ENCODE assay signal across 23 cellular contexts in genomic region chr7:116446179-116446855, GRCh38. TPM values are rescaled to one million over a fixed set of nuclear protein-coding genes. Genes with fewer than 3 reads are reported as not detected.
DNase-seq lines count a peak whose midpoint lies in the region; ATAC-seq, FAIRE-seq and TF ChIP-seq lines count a peak whose summit lies in the region.
"Had no signal": no experiment of that assay in that cellular context is flagged by ENCODE, and none has a peak within 500 bp of the region (broad histone marks: within the 10 kb centered on the region; RNA-seq: fewer than 3 reads in every experiment).

No MANE protein-coding gene starts in this region.

- intact Hi-C loops in PC-3 (cut with micrococcal nuclease): loop anchor here (10.0 kb wide), 2 partner anchors 328 to 358 kb away; no protein-coding TSS in a partner anchor
- intact Hi-C loops in aorta (cut with DNase I): loop anchor here in 1 of 2 donors (5.0 to 10.0 kb wide), 2 partner anchors 51 to 128 kb away; partner anchors contain the start of gene CAV2

- H3K27me3 ChIP-seq in PC-3 (ENCODE audit: low read length) (no peaks in the 10 kb centered on the region), aorta (ENCODE audit: control insufficient read depth in 1 of 2, insufficient read depth in 2 of 2, low read length in 1 of 2) (no peaks in the 10 kb centered on the region)
- H3K27me3 ChIP-seq: foreskin keratinocyte, neutrophil, right atrium auricular region had no signal

- ATAC-seq in PC-3 (no peak), omental fat pad (ENCODE audit: low FRiP score) (peak; percentile 15), aorta (ENCODE audit: low FRiP score) (peak; percentile 23), GM18505 (IDR thresholded peaks at IDR 0.05; ENCODE audit: unreplicated experiment) (no peak)
- ATAC-seq: activated naive CD4-positive, alpha-beta T cell treated with anti-CD3 and anti-CD28 coated beads, Interleukin-2, amount 50 U/mL, for 72 hours; foreskin keratinocyte; left colon; mucosa of descending colon had no signal

- no peaks in the 10 kb centered on the region for H4K20me1 ChIP-seq in PC-3 (ENCODE audit: low read length)

- DNase-seq in PC-3 (no peak), cardiac fibroblast (ENCODE audit: low read depth in 2 of 2) (peak; percentile 82 to 94), omental fat pad (ENCODE audit: low spot score) (no peak), aorta (no peak), GM10266 (ENCODE audit: extremely low spot score) (no peak), H54 (ENCODE audit: insufficient read length, low spot score) (no peak)
- DNase-seq: activated T-cell treated with anti-CD3 and anti-CD28 coated beads, Interleukin-2, amount 50 U/mL, for 1 hour; effector memory CD4-positive, alpha-beta T cell; foreskin keratinocyte; GOT3; left colon; mucosa of descending colon; OCI-M1; T1000 had no signal

- BruUV-seq in PC-3 (replicated peaks; lab: Mats Ljungman, UMichigan): no TSS peak

- no peak overlapping the region for H2AFZ ChIP-seq in PC-3 (ENCODE audit: low read length)

- H3K9me3 ChIP-seq in PC-3 (ENCODE audit: low read length) (no peaks in the 10 kb centered on the region), aorta (ENCODE audit: control insufficient read depth, low read length) (no peaks in the 10 kb centered on the region)
- H3K9me3 ChIP-seq: mucosa of descending colon, neutrophil, right atrium auricular region had no signal

- H3K4me2 ChIP-seq in PC-3 (ENCODE audit: low read length): no peak overlapping the region

- POLR2A ChIA-PET in PC-3 (lab: Charles Lee; ENCODE audit: unreplicated experiment): no interaction called here

- H3K4me3 ChIP-seq in PC-3 (ENCODE audit: low read length) (no peak overlapping the region), cardiac fibroblast (replicated peaks in 1 of 2; ENCODE audit: low read depth in 2 of 2, low read length in 2 of 2) (no peak overlapping the region), aorta (ENCODE audit: low read length in 2 of 2) (no peak overlapping the region)
- H3K4me3 ChIP-seq: mucosa of descending colon, right atrium auricular region had no signal

- TF ChIP-seq POLR2A in GM18505 (IDR thresholded peaks at IDR 0.05; ENCODE audit: borderline replicate concordance, extremely low read depth, insufficient read depth, insufficient read length): no peak
- TF ChIP-seq POLR2A in H54 (IDR thresholded peaks at IDR 0.05; ENCODE audit: low read depth, low read length): no peak

- H3F3A ChIP-seq in PC-3 (ENCODE audit: low read length, unreplicated experiment): peaks cover 12% of the 10 kb centered on the region

- CTCF ChIA-PET in PC-3 (lab: Charles Lee): no interaction called here

- no peak for TF ChIP-seq CTCF in PC-3 (conservative IDR thresholded peaks at IDR 0.05; ENCODE audit: low read depth, low read length)
- TF ChIP-seq CTCF in cardiac fibroblast (IDR thresholded peaks at IDR 0.05; ENCODE audit: low read depth, low read length): no peak
- TF ChIP-seq CTCF in omental fat pad (IDR thresholded peaks at IDR 0.05): no peak
- no peak for TF ChIP-seq CTCF in GM10266 (IDR thresholded peaks at IDR 0.05; ENCODE audit: control insufficient read depth, insufficient read depth, low read depth, missing control alignments)

- H3K27ac ChIP-seq in PC-3 (ENCODE audit: low read length): peak overlapping the region; percentile 52
- H3K27ac ChIP-seq in aorta (ENCODE audit: low read depth in 1 of 2, low read length in 2 of 2): peak overlapping the region in 1 of 2 donors; percentile 18
- H3K27ac ChIP-seq: HL-60, neutrophil, right atrium auricular region had no signal

- WGBS in aorta, 2 donors: 17 to 28% methylated on average over 5 of the region's 5 CpGs

- no peak for FAIRE-seq in H54 (lab: Jason Lieb, UNC)
- FAIRE-seq: bronchial epithelial cell, D721Med, G401.6, GM12892 had no signal

- H3K36me3 ChIP-seq in PC-3 (ENCODE audit: low read depth, low read length): no peaks in the 10 kb centered on the region
- no peaks in the 10 kb centered on the region for H3K36me3 ChIP-seq in aorta (ENCODE audit: control insufficient read depth in 1 of 2, insufficient read depth in 2 of 2, low read length in 1 of 2)
- H3K36me3 ChIP-seq: neutrophil, right atrium auricular region had no signal

- H3K9ac ChIP-seq in PC-3 (ENCODE audit: low read length): no peak overlapping the region

- H3K4me1 ChIP-seq in PC-3 (ENCODE audit: insufficient read depth, low read length): peaks cover 60% of the 10 kb centered on the region
- peaks cover 2 to 12% of the 10 kb centered on the region in 2 donors for H3K4me1 ChIP-seq in aorta (ENCODE audit: control insufficient read depth in 1 of 2, insufficient read depth in 2 of 2, low read length in 2 of 2)

- no peaks in the 10 kb centered on the region for H3K79me2 ChIP-seq in PC-3 (ENCODE audit: low read length)

- H3K9me2 ChIP-seq in PC-3 (replicated peaks; ENCODE audit: low read length): no peaks in the 10 kb centered on the region

RNA-seq across cellular contexts. Expression of gene CAV2, which starts 53.2 kb away (rescaled TPM):
- 76.6 and 84.4 TPM in 2 replicates for total RNA-seq in PC-3 (2014; rRNA removed)
- total RNA-seq in omental fat pad: 100 to 1,000 TPM; 144 to 204 (median 164) TPM
- 100 to 1,000 TPM in 1 of 2 donors, 10 to 100 TPM in 1; 86.7 to 131 TPM for total RNA-seq in aorta
- 10 to 100 TPM; 81.8 to 89.8 TPM for polyA plus RNA-seq in aorta

Comparison
In these comparisons a context has a peak if more than half of its experiments do, and no peak if none do; other contexts are left out.
1. ATAC-seq: peak in omental fat pad (single experiment) and aorta (single experiment); none in PC-3 (single experiment) and GM18505 (single experiment).
2. DNase-seq: peak in cardiac fibroblast (2 of 2); none in PC-3 (single experiment), omental fat pad (single experiment), aorta (0 of 2), GM10266 (single experiment) and H54 (single experiment).